1 cellular context compared by ENCODE assay signal in genomic region chr10:95880704-95881103, GRCh38.
A peak's percentile ranks its signal among the peaks of the same experiment; 100 is the strongest.
TF ChIP-seq lines count a peak whose summit lies in the region.

No MANE protein-coding gene starts in this region.

TF ChIP-seq in GM12878, 131 proteins besides CTCF, POLR2A, EP300 and RAD21 (continues in another document):
- peak; percentile 81 for TF ChIP-seq SPI1 (IDR thresholded peaks at IDR 0.05; ENCODE audit: borderline replicate concordance, insufficient read depth, low read depth, low read length)
- no peak for TF ChIP-seq EZH2 (IDR thresholded peaks at IDR 0.05; ENCODE audit: borderline replicate concordance, control insufficient read depth, low read depth, low read length)
- TF ChIP-seq NFYA (IDR thresholded peaks at IDR 0.05; ENCODE audit: borderline replicate concordance, low read depth, low read length) = no peak
- TF ChIP-seq NBN (IDR thresholded peaks at IDR 0.05) = 0 out of 2 replicates have a peak, but pooled peaks have one; percentile 34
- no peak for TF ChIP-seq SUPT20H (IDR thresholded peaks at IDR 0.05; ENCODE audit: borderline replicate concordance, control insufficient read depth, low read depth, low read length)
- TF ChIP-seq POU2F2 (IDR thresholded peaks at IDR 0.05; ENCODE audit: borderline replicate concordance, low read depth, low read length) = no peak
- TF ChIP-seq HCFC1 (IDR thresholded peaks at IDR 0.05; ENCODE audit: low read length) = no peak
- no peak for TF ChIP-seq GATAD2B (conservative IDR thresholded peaks at IDR 0.05; ENCODE audit: low read depth)
- TF ChIP-seq NR2F1 (conservative IDR thresholded peaks at IDR 0.05) = 0 out of 2 replicates have a peak, but pooled peaks have one; percentile 44
- TF ChIP-seq ASH2L (IDR thresholded peaks at IDR 0.05; ENCODE audit: borderline replicate concordance, low read depth) = no peak
- no peak for TF ChIP-seq SRF (IDR thresholded peaks at IDR 0.05; ENCODE audit: low read depth in 2 of 2, low read length in 2 of 2)
- peak; percentile 46 for TF ChIP-seq MEF2B (IDR thresholded peaks at IDR 0.05; ENCODE audit: partially characterized antibody, poor library complexity, severe bottlenecking)
- TF ChIP-seq EGR1 (IDR thresholded peaks at IDR 0.05; ENCODE audit: borderline replicate concordance in 1 of 2, low read depth in 2 of 2, low read length in 2 of 2) = no peak
- no peak for TF ChIP-seq SMAD1 (IDR thresholded peaks at IDR 0.05; ENCODE audit: low read depth, partially characterized antibody)
- TF ChIP-seq, protein P1, sequence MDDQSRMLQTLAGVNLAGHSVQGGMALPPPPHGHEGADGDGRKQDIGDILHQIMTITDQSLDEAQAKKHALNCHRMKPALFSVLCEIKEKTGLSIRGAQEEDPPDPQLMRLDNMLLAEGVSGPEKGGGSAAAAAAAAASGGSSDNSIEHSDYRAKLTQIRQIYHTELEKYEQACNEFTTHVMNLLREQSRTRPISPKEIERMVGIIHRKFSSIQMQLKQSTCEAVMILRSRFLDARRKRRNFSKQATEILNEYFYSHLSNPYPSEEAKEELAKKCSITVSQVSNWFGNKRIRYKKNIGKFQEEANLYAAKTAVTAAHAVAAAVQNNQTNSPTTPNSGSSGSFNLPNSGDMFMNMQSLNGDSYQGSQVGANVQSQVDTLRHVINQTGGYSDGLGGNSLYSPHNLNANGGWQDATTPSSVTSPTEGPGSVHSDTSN (IDR thresholded peaks at IDR 0.05; ENCODE audit: insufficient replicate concordance, low read depth, low read length) = no peak
- TF ChIP-seq SMAD5 (IDR thresholded peaks at IDR 0.05; ENCODE audit: low read depth) = no peak
- TF ChIP-seq MTA3 (IDR thresholded peaks at IDR 0.05; ENCODE audit: borderline replicate concordance, low read length) = 0 out of 2 replicates have a peak, but pooled peaks have one; percentile 22
- TF ChIP-seq MYB (IDR thresholded peaks at IDR 0.05; ENCODE audit: borderline replicate concordance, low read depth, low read length) = no peak
- TF ChIP-seq RAD51 (IDR thresholded peaks at IDR 0.05) = no peak
- no peak for TF ChIP-seq ZNF207 (IDR thresholded peaks at IDR 0.05; ENCODE audit: borderline replicate concordance)
- TF ChIP-seq IRF4 (IDR thresholded peaks at IDR 0.05; ENCODE audit: low read depth, low read length) = no peak
- no peak for TF ChIP-seq CBFB (IDR thresholded peaks at IDR 0.05; ENCODE audit: low read depth)
- TF ChIP-seq, protein P2, sequence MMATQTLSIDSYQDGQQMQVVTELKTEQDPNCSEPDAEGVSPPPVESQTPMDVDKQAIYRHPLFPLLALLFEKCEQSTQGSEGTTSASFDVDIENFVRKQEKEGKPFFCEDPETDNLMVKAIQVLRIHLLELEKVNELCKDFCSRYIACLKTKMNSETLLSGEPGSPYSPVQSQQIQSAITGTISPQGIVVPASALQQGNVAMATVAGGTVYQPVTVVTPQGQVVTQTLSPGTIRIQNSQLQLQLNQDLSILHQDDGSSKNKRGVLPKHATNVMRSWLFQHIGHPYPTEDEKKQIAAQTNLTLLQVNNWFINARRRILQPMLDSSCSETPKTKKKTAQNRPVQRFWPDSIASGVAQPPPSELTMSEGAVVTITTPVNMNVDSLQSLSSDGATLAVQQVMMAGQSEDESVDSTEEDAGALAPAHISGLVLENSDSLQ (IDR thresholded peaks at IDR 0.05) = peak; percentile 62; the same call in 1 of the 2 replicates
- peak; percentile 41; the same call in 1 of the 2 replicates for TF ChIP-seq RELB (IDR thresholded peaks at IDR 0.05; ENCODE audit: low read depth)
- TF ChIP-seq, protein P3, sequence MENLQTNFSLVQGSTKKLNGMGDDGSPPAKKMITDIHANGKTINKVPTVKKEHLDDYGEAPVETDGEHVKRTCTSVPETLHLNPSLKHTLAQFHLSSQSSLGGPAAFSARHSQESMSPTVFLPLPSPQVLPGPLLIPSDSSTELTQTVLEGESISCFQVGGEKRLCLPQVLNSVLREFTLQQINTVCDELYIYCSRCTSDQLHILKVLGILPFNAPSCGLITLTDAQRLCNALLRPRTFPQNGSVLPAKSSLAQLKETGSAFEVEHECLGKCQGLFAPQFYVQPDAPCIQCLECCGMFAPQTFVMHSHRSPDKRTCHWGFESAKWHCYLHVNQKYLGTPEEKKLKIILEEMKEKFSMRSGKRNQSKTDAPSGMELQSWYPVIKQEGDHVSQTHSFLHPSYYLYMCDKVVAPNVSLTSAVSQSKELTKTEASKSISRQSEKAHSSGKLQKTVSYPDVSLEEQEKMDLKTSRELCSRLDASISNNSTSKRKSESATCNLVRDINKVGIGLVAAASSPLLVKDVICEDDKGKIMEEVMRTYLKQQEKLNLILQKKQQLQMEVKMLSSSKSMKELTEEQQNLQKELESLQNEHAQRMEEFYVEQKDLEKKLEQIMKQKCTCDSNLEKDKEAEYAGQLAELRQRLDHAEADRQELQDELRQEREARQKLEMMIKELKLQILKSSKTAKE (IDR thresholded peaks at IDR 0.05; ENCODE audit: low read depth, poor library complexity, severe bottlenecking) = peak; percentile 63
- TF ChIP-seq MEF2A (IDR thresholded peaks at IDR 0.05; ENCODE audit: insufficient read depth, low read depth, low read length) = 0 out of 2 replicates have a peak, but pooled peaks have one; percentile 6
- TF ChIP-seq RELA (IDR thresholded peaks at IDR 0.05; ENCODE audit: borderline replicate concordance, partially characterized antibody) = no peak
- no peak for TF ChIP-seq WRNIP1 (IDR thresholded peaks at IDR 0.05; ENCODE audit: borderline replicate concordance, low read depth, low read length)
- no peak for TF ChIP-seq MLLT1 (IDR thresholded peaks at IDR 0.05)
- TF ChIP-seq, protein P4, sequence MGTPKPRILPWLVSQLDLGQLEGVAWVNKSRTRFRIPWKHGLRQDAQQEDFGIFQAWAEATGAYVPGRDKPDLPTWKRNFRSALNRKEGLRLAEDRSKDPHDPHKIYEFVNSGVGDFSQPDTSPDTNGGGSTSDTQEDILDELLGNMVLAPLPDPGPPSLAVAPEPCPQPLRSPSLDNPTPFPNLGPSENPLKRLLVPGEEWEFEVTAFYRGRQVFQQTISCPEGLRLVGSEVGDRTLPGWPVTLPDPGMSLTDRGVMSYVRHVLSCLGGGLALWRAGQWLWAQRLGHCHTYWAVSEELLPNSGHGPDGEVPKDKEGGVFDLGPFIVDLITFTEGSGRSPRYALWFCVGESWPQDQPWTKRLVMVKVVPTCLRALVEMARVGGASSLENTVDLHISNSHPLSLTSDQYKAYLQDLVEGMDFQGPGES (IDR thresholded peaks at IDR 0.05) = no peak
- TF ChIP-seq BCLAF1 (IDR thresholded peaks at IDR 0.05) = no peak
- no peak for TF ChIP-seq ATF2 (IDR thresholded peaks at IDR 0.05; ENCODE audit: low read length)
- TF ChIP-seq IKZF1 (conservative IDR thresholded peaks at IDR 0.05) = 0 out of 2 replicates have a peak, but pooled peaks have one; percentile 13
- TF ChIP-seq TCF12 (IDR thresholded peaks at IDR 0.05; ENCODE audit: low read depth, low read length) = no peak
- no peak for TF ChIP-seq NFXL1 (IDR thresholded peaks at IDR 0.05; ENCODE audit: borderline replicate concordance)
- no peak for TF ChIP-seq BHLHE40 (IDR thresholded peaks at IDR 0.05; ENCODE audit: borderline replicate concordance in 1 of 2, low read depth in 2 of 2, low read length in 1 of 2)
- TF ChIP-seq ZSCAN29 (IDR thresholded peaks at IDR 0.05) = no peak
- TF ChIP-seq FOXM1 (IDR thresholded peaks at IDR 0.05; ENCODE audit: low read depth, low read length) = no peak
- TF ChIP-seq LARP7 (IDR thresholded peaks at IDR 0.05) = no peak
- TF ChIP-seq, protein P5, sequence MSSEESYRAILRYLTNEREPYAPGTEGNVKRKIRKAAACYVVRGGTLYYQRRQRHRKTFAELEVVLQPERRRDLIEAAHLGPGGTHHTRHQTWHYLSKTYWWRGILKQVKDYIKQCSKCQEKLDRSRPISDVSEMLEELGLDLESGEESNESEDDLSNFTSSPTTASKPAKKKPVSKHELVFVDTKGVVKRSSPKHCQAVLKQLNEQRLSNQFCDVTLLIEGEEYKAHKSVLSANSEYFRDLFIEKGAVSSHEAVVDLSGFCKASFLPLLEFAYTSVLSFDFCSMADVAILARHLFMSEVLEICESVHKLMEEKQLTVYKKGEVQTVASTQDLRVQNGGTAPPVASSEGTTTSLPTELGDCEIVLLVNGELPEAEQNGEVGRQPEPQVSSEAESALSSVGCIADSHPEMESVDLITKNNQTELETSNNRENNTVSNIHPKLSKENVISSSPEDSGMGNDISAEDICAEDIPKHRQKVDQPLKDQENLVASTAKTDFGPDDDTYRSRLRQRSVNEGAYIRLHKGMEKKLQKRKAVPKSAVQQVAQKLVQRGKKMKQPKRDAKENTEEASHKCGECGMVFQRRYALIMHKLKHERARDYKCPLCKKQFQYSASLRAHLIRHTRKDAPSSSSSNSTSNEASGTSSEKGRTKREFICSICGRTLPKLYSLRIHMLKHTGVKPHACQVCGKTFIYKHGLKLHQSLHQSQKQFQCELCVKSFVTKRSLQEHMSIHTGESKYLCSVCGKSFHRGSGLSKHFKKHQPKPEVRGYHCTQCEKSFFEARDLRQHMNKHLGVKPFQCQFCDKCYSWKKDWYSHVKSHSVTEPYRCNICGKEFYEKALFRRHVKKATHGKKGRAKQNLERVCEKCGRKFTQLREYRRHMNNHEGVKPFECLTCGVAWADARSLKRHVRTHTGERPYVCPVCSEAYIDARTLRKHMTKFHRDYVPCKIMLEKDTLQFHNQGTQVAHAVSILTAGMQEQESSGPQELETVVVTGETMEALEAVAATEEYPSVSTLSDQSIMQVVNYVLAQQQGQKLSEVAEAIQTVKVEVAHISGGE (CRISPR knock-in tag; IDR thresholded peaks at IDR 0.05) = no peak
- no peak for TF ChIP-seq ATF3 (IDR thresholded peaks at IDR 0.05; ENCODE audit: borderline replicate concordance, extremely low read depth, low read depth, low read length)
- TF ChIP-seq NFIC (IDR thresholded peaks at IDR 0.05; ENCODE audit: low read depth, low read length) = no peak
- TF ChIP-seq, protein P6, sequence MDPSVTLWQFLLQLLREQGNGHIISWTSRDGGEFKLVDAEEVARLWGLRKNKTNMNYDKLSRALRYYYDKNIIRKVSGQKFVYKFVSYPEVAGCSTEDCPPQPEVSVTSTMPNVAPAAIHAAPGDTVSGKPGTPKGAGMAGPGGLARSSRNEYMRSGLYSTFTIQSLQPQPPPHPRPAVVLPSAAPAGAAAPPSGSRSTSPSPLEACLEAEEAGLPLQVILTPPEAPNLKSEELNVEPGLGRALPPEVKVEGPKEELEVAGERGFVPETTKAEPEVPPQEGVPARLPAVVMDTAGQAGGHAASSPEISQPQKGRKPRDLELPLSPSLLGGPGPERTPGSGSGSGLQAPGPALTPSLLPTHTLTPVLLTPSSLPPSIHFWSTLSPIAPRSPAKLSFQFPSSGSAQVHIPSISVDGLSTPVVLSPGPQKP (IDR thresholded peaks at IDR 0.05; ENCODE audit: low read depth, low read length) = no peak
- peak; percentile 65 for TF ChIP-seq MTA2 (IDR thresholded peaks at IDR 0.05; ENCODE audit: low read depth)
- TF ChIP-seq IKZF2 (IDR thresholded peaks at IDR 0.05) = peak in 1 of 2 experiments; percentile 12; a peak in 2 of 4 replicates
- TF ChIP-seq ESRRA (IDR thresholded peaks at IDR 0.05; ENCODE audit: low read length) = no peak
